ENCODE assay signal across 13 cellular contexts in genomic region chr5:10684303-10685086, GRCh38.
DNase-seq lines count a peak whose midpoint lies in the region; ATAC-seq and TF ChIP-seq lines count a peak whose summit lies in the region.
"Had no signal": no experiment of that assay in that cellular context is flagged by ENCODE, and none has a peak within 500 bp of the region (broad histone marks: within the 10 kb centered on the region; RNA-seq: fewer than 3 reads in every experiment).

No MANE protein-coding gene starts in this region.

- no peak overlapping the region for H3K4me3 Mint-ChIP-seq in HFFc6
- H3K4me3 Mint-ChIP-seq: activated naive CD4-positive, alpha-beta T cell treated with anti-CD3 and anti-CD28 coated beads for 36 hours; neural crest cell; T-helper 2 cell treated with Interferon-gamma antibody and Interleukin-4, amounts not matched to agents 5 μg/mL and 100 μg/mL, for 36 hours had no signal

- H3K9me3 Mint-ChIP-seq in HFFc6, result no peaks in the 10 kb centered on the region
- H3K9me3 Mint-ChIP-seq: activated naive CD4-positive, alpha-beta T cell treated with anti-CD3 and anti-CD28 coated beads for 36 hours; T-helper 2 cell treated with Interferon-gamma antibody and Interleukin-4, amounts not matched to agents 5 μg/mL and 100 μg/mL, for 36 hours had no signal

- H3K27ac Mint-ChIP-seq in HFFc6, result no peak overlapping the region
- H3K27ac Mint-ChIP-seq: activated naive CD4-positive, alpha-beta T cell treated with anti-CD3 and anti-CD28 coated beads for 36 hours; T-helper 2 cell treated with Interferon-gamma antibody and Interleukin-4, amounts not matched to agents 5 μg/mL and 100 μg/mL, for 36 hours had no signal

- peak; percentile 60 for ATAC-seq in GM19438 (IDR thresholded peaks at IDR 0.05; ENCODE audit: low read depth, unreplicated experiment)
- ATAC-seq in HG02938 (IDR thresholded peaks at IDR 0.05; ENCODE audit: unreplicated experiment), result peak; percentile 59

- H3K27me3 Mint-ChIP-seq in HFFc6 (ENCODE audit: insufficient read depth), result no peaks in the 10 kb centered on the region; the same call in 1 of the 2 replicates

- H3K4me3 ChIP-seq in coronary artery, result no peak overlapping the region

- in situ Hi-C loops in GM13977 (cut with MboI; ENCODE audit: low pct_unique_long_range_greater_than_20kb, low sequenced_read_pairs, unreplicated experiment), result no loop called here

- no peak overlapping the region for H3K27ac ChIP-seq in coronary artery

- no peak for TF ChIP-seq CTCF in GM13977 (IDR thresholded peaks at IDR 0.05; ENCODE audit: extremely low read depth, insufficient read depth, missing control alignments)
- no peak for TF ChIP-seq CTCF in HFFc6 (IDR thresholded peaks at IDR 0.05)
- TF ChIP-seq CTCF in coronary artery (IDR thresholded peaks at IDR 0.05), result no peak

- DNase-seq in GM13977 (ENCODE audit: low spot score) (peak; percentile 55), NCI-H2171 (lab: John Stamatoyannopoulos, UW) (peak; percentile 7), HFFc6 (no peak), coronary artery (ENCODE audit: low spot score) (no peak), NCI-H526 (lab: John Stamatoyannopoulos, UW) (no peak)
- no peak for DNase-seq in stimulated activated CD4-positive, alpha-beta T cell treated with anti-CD3 and anti-CD28 coated beads, Interleukin-12 subunit alpha, Interleukin-12 subunit beta, amount 100 ng/mL, for 4 hours
- DNase-seq: activated naive CD4-positive, alpha-beta T cell treated with anti-CD3 and anti-CD28 coated beads for 36 hours; COR-L47; effector CD4-positive, alpha-beta T cell had no signal

- peaks cover 40% of the 10 kb centered on the region for H3K36me3 Mint-ChIP-seq in HFFc6 (ENCODE audit: low read depth)

- H3K4me1 Mint-ChIP-seq in HFFc6 (ENCODE audit: low read depth), result peaks cover 6% of the 10 kb centered on the region
- H3K4me1 Mint-ChIP-seq: neural crest cell had no signal

Comparison
In these comparisons a context has a peak if more than half of its experiments do, and no peak if none do; other contexts are left out.
1. DNase-seq: peak in GM13977 (single experiment) and NCI-H2171 (single experiment); none in stimulated activated CD4-positive, alpha-beta T cell treated with anti-CD3 and anti-CD28 coated beads, Interleukin-12 subunit alpha, Interleukin-12 subunit beta, amount 100 ng/mL, for 4 hours (single experiment), HFFc6 (single experiment), coronary artery (single experiment) and NCI-H526 (0 of 2).